Comparison of ENCODE assay signal across 22 cellular contexts in the genomic region with DNA sequence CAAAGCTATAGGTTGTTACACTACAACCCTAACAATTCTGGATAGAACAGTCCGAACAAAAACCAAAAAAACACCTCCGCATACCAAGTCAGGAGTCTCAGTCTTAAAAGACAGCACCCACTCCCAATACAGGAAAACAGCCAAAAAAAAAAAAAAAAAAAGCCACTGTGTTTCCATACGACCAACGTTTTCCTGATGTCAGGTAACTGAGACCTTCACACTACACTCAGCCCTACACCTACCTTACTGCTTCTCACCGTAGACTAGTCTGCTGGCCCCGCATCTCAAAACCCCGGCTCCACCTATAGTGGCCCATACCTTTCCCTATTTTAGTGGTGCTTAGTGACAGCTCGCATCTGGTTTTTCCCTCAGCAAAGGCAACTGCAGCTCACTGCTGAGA.
"Had no signal": no experiment of that assay in that cellular context is flagged by ENCODE, and none has a peak within 500 bp of the region (broad histone marks: within the 10 kb centered on the region; RNA-seq: fewer than 3 reads in every experiment).

No MANE protein-coding gene starts in this region.

- H3K4me3 ChIP-seq: esophagus squamous epithelium, gastroesophageal sphincter, ovary, tibial artery, upper lobe of right lung, vagina had no signal

- DNase-seq: effector memory CD8-positive, alpha-beta T cell; esophagus squamous epithelium; foreskin fibroblast; glutamatergic neuron; left colon; left ventricle myocardium superior; naive thymus-derived CD4-positive, alpha-beta T cell; nucleus accumbens; ovary; right cardiac atrium; stimulated activated CD4-positive, alpha-beta T cell treated with anti-CD3 and anti-CD28 coated beads, Interleukin-15, amount 100 ng/mL, for 24 hours; stimulated activated CD4-positive, alpha-beta T cell treated with anti-CD3 and anti-CD28 coated beads, Interleukin-1b, Interleukin-23, amount 100 ng/mL, for 48 hours; stimulated activated CD4-positive, alpha-beta T cell treated with anti-CD3 and anti-CD28 coated beads, Interleukin-4, amount 100 ng/mL, for 24 hours; tibial artery; upper lobe of right lung had no signal

- H3K27ac Mint-ChIP-seq: dendritic cell treated with granulocyte-macrophage colony-stimulating factor and Interleukin-4, amounts not matched to agents 40 ng/mL and 50 ng/mL, for 4 days; effector memory CD8-positive, alpha-beta T cell; naive thymus-derived CD4-positive, alpha-beta T cell; stimulated activated memory B cell treated with anti-CD40 and anti-IgM and Interleukin-4, amounts not matched to agents 10 μg/mL and 1 μg/mL and 100 μg/mL, for 72 hours; stimulated activated naive CD8-positive, alpha-beta T cell treated with anti-CD3 and anti-CD28 coated beads, Interleukin-15, Interleukin-2, amounts not matched to agents 100 ng/mL and 50 ng/mL, for 24 hours had no signal

- H3K27ac ChIP-seq: esophagus squamous epithelium, gastroesophageal sphincter, ovary, tibial artery, upper lobe of right lung, vagina had no signal

- H3K27me3 Mint-ChIP-seq: dendritic cell treated with granulocyte-macrophage colony-stimulating factor and Interleukin-4, amounts not matched to agents 40 ng/mL and 50 ng/mL, for 4 days; effector memory CD8-positive, alpha-beta T cell; naive thymus-derived CD4-positive, alpha-beta T cell; stimulated activated memory B cell treated with anti-CD40 and anti-IgM and Interleukin-4, amounts not matched to agents 10 μg/mL and 1 μg/mL and 100 μg/mL, for 72 hours; stimulated activated naive CD8-positive, alpha-beta T cell treated with anti-CD3 and anti-CD28 coated beads, Interleukin-15, Interleukin-2, amounts not matched to agents 100 ng/mL and 50 ng/mL, for 24 hours had no signal

- H3K36me3 ChIP-seq: esophagus squamous epithelium, ovary, upper lobe of right lung, vagina had no signal

- ATAC-seq: effector memory CD8-positive, alpha-beta T cell; gastroesophageal sphincter; left colon; left ventricle myocardium superior; naive thymus-derived CD4-positive, alpha-beta T cell; right cardiac atrium; stimulated activated memory B cell treated with anti-CD40 and anti-IgM and Interleukin-4, amounts not matched to agents 10 μg/mL and 1 μg/mL and 100 μg/mL, for 72 hours; upper lobe of right lung had no signal

- H3K4me3 Mint-ChIP-seq: dendritic cell treated with granulocyte-macrophage colony-stimulating factor and Interleukin-4, amounts not matched to agents 40 ng/mL and 50 ng/mL, for 4 days; effector memory CD8-positive, alpha-beta T cell; naive thymus-derived CD4-positive, alpha-beta T cell; neural crest cell; stimulated activated memory B cell treated with anti-CD40 and anti-IgM and Interleukin-4, amounts not matched to agents 10 μg/mL and 1 μg/mL and 100 μg/mL, for 72 hours; stimulated activated naive CD8-positive, alpha-beta T cell treated with anti-CD3 and anti-CD28 coated beads, Interleukin-15, Interleukin-2, amounts not matched to agents 100 ng/mL and 50 ng/mL, for 24 hours had no signal

- H3K9me3 ChIP-seq: esophagus squamous epithelium, gastroesophageal sphincter, ovary, tibial artery, upper lobe of right lung, vagina had no signal

- H3K4me1 ChIP-seq: esophagus squamous epithelium, gastroesophageal sphincter, tibial artery, upper lobe of right lung, vagina had no signal

- H3K36me3 Mint-ChIP-seq: naive thymus-derived CD4-positive, alpha-beta T cell; stimulated activated memory B cell treated with anti-CD40 and anti-IgM and Interleukin-4, amounts not matched to agents 10 μg/mL and 1 μg/mL and 100 μg/mL, for 72 hours had no signal

- FAIRE-seq: colon had no signal

- H3K4me1 Mint-ChIP-seq: naive thymus-derived CD4-positive, alpha-beta T cell; neural crest cell; stimulated activated memory B cell treated with anti-CD40 and anti-IgM and Interleukin-4, amounts not matched to agents 10 μg/mL and 1 μg/mL and 100 μg/mL, for 72 hours had no signal

- H3K27me3 ChIP-seq: esophagus squamous epithelium, gastroesophageal sphincter, ovary, tibial artery, upper lobe of right lung, vagina had no signal
